8 cellular contexts compared by ENCODE assay signal in the genomic region with DNA sequence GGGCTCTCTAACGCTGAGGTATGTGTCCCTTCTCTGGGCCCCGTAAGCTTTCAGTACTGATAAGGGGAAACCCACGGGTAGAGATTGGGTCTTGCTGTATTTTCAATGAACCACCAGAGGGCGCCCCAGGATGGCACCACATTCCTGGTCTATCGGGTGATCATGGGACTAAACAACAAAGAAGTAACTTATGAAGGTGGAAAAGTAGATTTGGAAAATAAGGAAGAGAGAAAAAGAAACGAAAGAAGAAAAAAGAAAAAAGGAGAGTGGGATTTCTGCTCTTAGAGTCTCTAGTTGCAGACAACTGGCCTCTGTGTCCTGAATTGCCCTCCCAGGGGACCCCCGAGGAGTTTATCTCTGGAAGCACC.
DNase-seq lines count a peak whose midpoint lies in the region; ATAC-seq, FAIRE-seq and TF ChIP-seq lines count a peak whose summit lies in the region.

No MANE protein-coding gene starts in this region.

- peak; percentile 79 for TF ChIP-seq CTCF in AG09319 (IDR thresholded peaks at IDR 0.05; ENCODE audit: low read depth, low read length)
- peak; percentile 66 for TF ChIP-seq CTCF in VCaP (conservative IDR thresholded peaks at IDR 0.05)
- TF ChIP-seq CTCF in mammary epithelial cell (conservative IDR thresholded peaks at IDR 0.05 in 1 of 2, IDR thresholded peaks at IDR 0.05 in 1 of 2; ENCODE audit: extremely low read depth in 1 of 2, insufficient read depth in 1 of 2, low read depth in 1 of 2, low read length in 2 of 2): peak; percentile 80 to 95

- H3K4me2 ChIP-seq in mammary epithelial cell (ENCODE audit: insufficient read depth, low read depth, low read length): no peak overlapping the region

- H4K20me1 ChIP-seq in mammary epithelial cell (ENCODE audit: insufficient read depth, low read length): no peaks in the 10 kb centered on the region

- H3K4me1 ChIP-seq in mammary epithelial cell (ENCODE audit: insufficient read depth, low read length): peaks cover 52% of the 10 kb centered on the region

- no peaks in the 10 kb centered on the region for H3K36me3 ChIP-seq in mammary epithelial cell (ENCODE audit: insufficient read depth, low read length)

- in situ Hi-C loops in mammary epithelial cell (cut with MboI; ENCODE audit: low sequenced_read_pairs in 2 of 2): loop anchor here (5.0 to 25.0 kb wide), 6 partner anchors 165 to 730 kb away; a partner anchor contains a TSS

- BruUV-seq in mammary epithelial cell (replicated peaks; lab: Mats Ljungman, UMichigan): no TSS peak

- H3K79me2 ChIP-seq in mammary epithelial cell (ENCODE audit: insufficient read depth, low read length): no peaks in the 10 kb centered on the region

- 14% methylated on average over 7 of the region's 7 CpGs for WGBS in mammary epithelial cell (ENCODE audit: low coverage, missing lambda C conversion rate)

- ATAC-seq in GM18520 (IDR thresholded peaks at IDR 0.05; ENCODE audit: unreplicated experiment): peak; percentile 61
- peak; percentile 87 for ATAC-seq in HG03045 (IDR thresholded peaks at IDR 0.05; ENCODE audit: unreplicated experiment)

- H3K9me3 ChIP-seq in mammary epithelial cell (replicated peaks; ENCODE audit: insufficient read depth, low read length): no peaks in the 10 kb centered on the region

- CTCF ChIA-PET in mammary epithelial cell (lab: Charles Lee; ENCODE audit: low non-redundant PET): interaction anchor here (0.5 to 1.1 kb wide), 4 partner anchors 44 to 431 kb away, joined by 3 to 15 read pairs (median 4); no protein-coding TSS in a partner anchor

- no peaks in the 10 kb centered on the region for H3K27me3 ChIP-seq in mammary epithelial cell (ENCODE audit: insufficient read depth, low read length)

- no peak for DNase-seq in AG09319 (ENCODE audit: extremely low read depth, low read depth)
- peak; percentile 66 to 78 for DNase-seq in NCI-H2081 (lab: John Stamatoyannopoulos, UW)
- DNase-seq in mammary epithelial cell: peak; percentile 53
- DNase-seq in stimulated activated CD4-positive, alpha-beta T cell treated with anti-CD3 and anti-CD28 coated beads, Interleukin-1b, Interleukin-23, amount 100 ng/mL, for 1 hour (ENCODE audit: low read depth in 2 of 2): peak; percentile 64 to 77

- intact Hi-C loops in mammary epithelial cell (cut with micrococcal nuclease): loop anchor here (1.0 to 5.0 kb wide), 9 partner anchors 77 to 755 kb away; no protein-coding TSS in a partner anchor

- H3K4me3 ChIP-seq in mammary epithelial cell (replicated peaks in 1 of 3; ENCODE audit: insufficient read depth in 1 of 3, low read depth in 2 of 3, low read length in 3 of 3): no peak overlapping the region

- FAIRE-seq in islet of Langerhans (lab: Jason Lieb, UNC): peak; percentile 87

- H3K9ac ChIP-seq in mammary epithelial cell (ENCODE audit: insufficient read depth, low read length): no peak overlapping the region

- no peak overlapping the region for H2AFZ ChIP-seq in mammary epithelial cell (ENCODE audit: low read depth, low read length)

- dilution Hi-C loops in mammary epithelial cell (cut with HindIII; ENCODE audit: low sequenced_read_pairs): no loop called here

- H3K27ac ChIP-seq in VCaP: no peak overlapping the region
- H3K27ac ChIP-seq in mammary epithelial cell (ENCODE audit: insufficient read depth, low read depth, low read length): no peak overlapping the region
